In genomic region chr3:191378142-191378541, GRCh38 we compare ENCODE assay signal across 20 cellular contexts. TPM values are rescaled to one million over a fixed set of nuclear protein-coding genes. Genes with fewer than 3 reads are reported as not detected.
A peak's percentile ranks its signal among the peaks of the same experiment; 100 is the strongest.
DNase-seq lines count a peak whose midpoint lies in the region; ATAC-seq and TF ChIP-seq lines count a peak whose summit lies in the region.
"Had no signal": no experiment of that assay in that cellular context is flagged by ENCODE, and none has a peak within 500 bp of the region (broad histone marks: within the 10 kb centered on the region; RNA-seq: fewer than 3 reads in every experiment).

No MANE protein-coding gene starts in this region.

- H2AFZ ChIP-seq in PC-3 (ENCODE audit: low read length): no peak overlapping the region

- H3K27ac ChIP-seq in PC-3 (ENCODE audit: low read length) (peak overlapping the region; percentile 2; the same call in 1 of the 2 replicates), gastroesophageal sphincter (peak overlapping the region in 3 of 4 donors; percentile 8 to 64 (median 51)), upper lobe of right lung (peak overlapping the region; percentile 15)
- H3K27ac ChIP-seq: BLaER1 treated with 17β-estradiol and CSF1 and Interleukin-3, amounts not matched to agents 10 nM and 100 nM had no signal

- H3K36me3 Mint-ChIP-seq in stimulated activated effector memory CD8-positive, alpha-beta T cell treated with anti-CD3 and anti-CD28 coated beads, Interleukin-12 subunit alpha, Interleukin-12 subunit beta, amount 100 ng/mL, for 72 hours: peaks cover 15% of the 10 kb centered on the region
- H3K36me3 Mint-ChIP-seq: activated naive CD4-positive, alpha-beta T cell treated with anti-CD3 and anti-CD28 coated beads, Interleukin-2, amount 10 ng/mL, durations not matched to agents 7 days and 5 days had no signal

- TF ChIP-seq POLR2A in gastroesophageal sphincter (IDR thresholded peaks at IDR 0.05): no peak

- ATAC-seq in Right ventricle myocardium superior (ENCODE audit: poor library complexity) (peak; percentile 16), Right ventricle myocardium inferior (no peak), PC-3 (peak; percentile 16), gastroesophageal sphincter (no peak), upper lobe of right lung (no peak), GM21515 (IDR thresholded peaks at IDR 0.05; ENCODE audit: unreplicated experiment) (no peak)
- ATAC-seq in stimulated activated effector memory CD8-positive, alpha-beta T cell treated with anti-CD3 and anti-CD28 coated beads, Interleukin-12 subunit alpha, Interleukin-12 subunit beta, amount 100 ng/mL, for 72 hours: no peak

- H3K4me1 ChIP-seq in PC-3 (ENCODE audit: insufficient read depth, low read length) (peaks cover 39% of the 10 kb centered on the region), gastroesophageal sphincter (peaks cover 16 to 57% (median 21%) of the 10 kb centered on the region in 3 donors), upper lobe of right lung (peaks cover 29% of the 10 kb centered on the region)

- POLR2A ChIA-PET in PC-3 (lab: Charles Lee; ENCODE audit: unreplicated experiment): no interaction called here

- H3K9me2 ChIP-seq in PC-3 (replicated peaks; ENCODE audit: low read length): no peaks in the 10 kb centered on the region

- H3K4me2 ChIP-seq in PC-3 (ENCODE audit: low read length): peak overlapping the region; percentile 55; the same call in 1 of the 2 replicates
- H3K4me2 ChIP-seq: BLaER1 treated with 17β-estradiol and CSF1 and Interleukin-3, amounts not matched to agents 10 nM and 100 nM had no signal

- H3K27me3 ChIP-seq in PC-3 (ENCODE audit: low read length) (no peaks in the 10 kb centered on the region), gastroesophageal sphincter (no peaks in the 10 kb centered on the region), upper lobe of right lung (no peaks in the 10 kb centered on the region)
- H3K27me3 ChIP-seq: BLaER1 treated with 17β-estradiol and CSF1 and Interleukin-3, amounts not matched to agents 10 nM and 100 nM; sigmoid colon; tibial artery had no signal

- no peaks in the 10 kb centered on the region for H3K9me3 ChIP-seq in PC-3 (ENCODE audit: low read length)
- H3K9me3 ChIP-seq in gastroesophageal sphincter: no peaks in the 10 kb centered on the region
- no peaks in the 10 kb centered on the region for H3K9me3 ChIP-seq in upper lobe of right lung
- H3K9me3 ChIP-seq: BLaER1 treated with 17β-estradiol and CSF1 and Interleukin-3, amounts not matched to agents 10 nM and 100 nM; sigmoid colon; tibial artery had no signal

- no TSS peak for BruUV-seq in PC-3 (replicated peaks; lab: Mats Ljungman, UMichigan)

- peaks cover 4% of the 10 kb centered on the region for H3K9me3 Mint-ChIP-seq in stimulated activated effector memory CD8-positive, alpha-beta T cell treated with anti-CD3 and anti-CD28 coated beads, Interleukin-12 subunit alpha, Interleukin-12 subunit beta, amount 100 ng/mL, for 72 hours
- H3K9me3 Mint-ChIP-seq: activated naive CD4-positive, alpha-beta T cell treated with anti-CD3 and anti-CD28 coated beads, Interleukin-2, amount 10 ng/mL, durations not matched to agents 7 days and 5 days had no signal

- H4K20me1 ChIP-seq in PC-3 (ENCODE audit: low read length): no peaks in the 10 kb centered on the region
- H4K20me1 ChIP-seq: BLaER1 treated with 17β-estradiol and CSF1 and Interleukin-3, amounts not matched to agents 10 nM and 100 nM had no signal

- TF ChIP-seq CTCF in PC-3 (conservative IDR thresholded peaks at IDR 0.05; ENCODE audit: low read depth, low read length) (no peak), gastroesophageal sphincter (IDR thresholded peaks at IDR 0.05) (no peak), upper lobe of right lung (IDR thresholded peaks at IDR 0.05) (no peak)

- H3K4me1 Mint-ChIP-seq in stimulated activated effector memory CD8-positive, alpha-beta T cell treated with anti-CD3 and anti-CD28 coated beads, Interleukin-12 subunit alpha, Interleukin-12 subunit beta, amount 100 ng/mL, for 72 hours: no peaks in the 10 kb centered on the region

- H3K27ac Mint-ChIP-seq in stimulated activated effector memory CD8-positive, alpha-beta T cell treated with anti-CD3 and anti-CD28 coated beads, Interleukin-12 subunit alpha, Interleukin-12 subunit beta, amount 100 ng/mL, for 72 hours: no peak overlapping the region
- H3K27ac Mint-ChIP-seq: activated naive CD4-positive, alpha-beta T cell treated with anti-CD3 and anti-CD28 coated beads, Interleukin-2, amount 10 ng/mL, durations not matched to agents 7 days and 5 days had no signal

- no peak overlapping the region for H3K9ac ChIP-seq in PC-3 (ENCODE audit: low read length)
- H3K9ac ChIP-seq: BLaER1 treated with 17β-estradiol and CSF1 and Interleukin-3, amounts not matched to agents 10 nM and 100 nM had no signal

- H3K4me3 Mint-ChIP-seq in stimulated activated effector memory CD8-positive, alpha-beta T cell treated with anti-CD3 and anti-CD28 coated beads, Interleukin-12 subunit alpha, Interleukin-12 subunit beta, amount 100 ng/mL, for 72 hours: no peak overlapping the region
- H3K4me3 Mint-ChIP-seq: activated naive CD4-positive, alpha-beta T cell treated with anti-CD3 and anti-CD28 coated beads, Interleukin-2, amount 10 ng/mL, durations not matched to agents 7 days and 5 days had no signal

- CTCF ChIA-PET in PC-3 (lab: Charles Lee): no interaction called here

- no peak for DNase-seq in Right ventricle myocardium superior
- DNase-seq in Right ventricle myocardium inferior (ENCODE audit: missing footprints): no peak
- peak; percentile 17 for DNase-seq in PC-3
- DNase-seq in upper lobe of right lung: no peak
- DNase-seq in amniotic stem cell (lab: John Stamatoyannopoulos, UW): no peak
- no peak for DNase-seq in stimulated activated effector memory CD8-positive, alpha-beta T cell treated with anti-CD3 and anti-CD28 coated beads, Interleukin-12 subunit alpha, Interleukin-12 subunit beta, amount 100 ng/mL, for 72 hours (ENCODE audit: low spot score in 2 of 2)
- DNase-seq: 8988T; activated naive CD4-positive, alpha-beta T cell treated with anti-CD3 and anti-CD28 coated beads, Interleukin-2, amount 10 ng/mL, durations not matched to agents 7 days and 5 days; dermis blood vessel endothelial cell; erythroblast; islet precursor cell; NCI-H1436 treated with DMSO at 0.1 percent for 48 hours; SHP77 treated with DMSO at 0.1 percent for 48 hours; sigmoid colon; stimulated activated CD4-positive, alpha-beta T cell treated with anti-CD3 and anti-CD28 coated beads, Interleukin-4, amount 100 ng/mL, for 24 hours; stimulated activated CD8-positive, alpha-beta memory T cell treated with anti-CD3 and anti-CD28 coated beads, Interleukin-4, amount 100 ng/mL, for 48 hours; tibial artery had no signal

- H3F3A ChIP-seq in PC-3 (ENCODE audit: low read length, unreplicated experiment): peaks cover 7% of the 10 kb centered on the region

- intact Hi-C loops in Right ventricle myocardium superior (cut with DNase I): no loop called here
- intact Hi-C loops in Right ventricle myocardium inferior (cut with DNase I): no loop called here
- intact Hi-C loops in PC-3 (cut with micrococcal nuclease): loop anchor here (10.0 kb wide), 1 partner anchor 313 kb away; no protein-coding TSS in a partner anchor
- intact Hi-C loops in upper lobe of right lung (cut with DNase I): no loop called here

- TF ChIP-seq EP300 in gastroesophageal sphincter (IDR thresholded peaks at IDR 0.05): no peak

- H3K79me2 ChIP-seq in PC-3 (ENCODE audit: low read length): no peaks in the 10 kb centered on the region

- peaks cover 26% of the 10 kb centered on the region; the same call in 1 of the 2 replicates for H3K36me3 ChIP-seq in PC-3 (ENCODE audit: low read depth, low read length)
- peaks cover 0 to 48% of the 10 kb centered on the region in 2 donors for H3K36me3 ChIP-seq in gastroesophageal sphincter
- peaks cover 46% of the 10 kb centered on the region for H3K36me3 ChIP-seq in upper lobe of right lung

- H3K4me3 ChIP-seq in PC-3 (ENCODE audit: low read length): no peak overlapping the region
- no peak overlapping the region for H3K4me3 ChIP-seq in gastroesophageal sphincter
- H3K4me3 ChIP-seq in upper lobe of right lung: no peak overlapping the region
- H3K4me3 ChIP-seq: BLaER1 treated with 17β-estradiol and CSF1 and Interleukin-3, amounts not matched to agents 10 nM and 100 nM; sigmoid colon; tibial artery had no signal

RNA-seq across cellular contexts. Expression of gene UTS2B, which starts 47.8 kb away (rescaled TPM):
- 0.19 TPM for total RNA-seq in Right ventricle myocardium superior
- total RNA-seq in Right ventricle myocardium inferior: 0.65 TPM
- 1.2 TPM in 1 of 2 replicates, not detected in the other for total RNA-seq in PC-3 (2014; rRNA removed)
- total RNA-seq in gastroesophageal sphincter: under 1 TPM in 1 of 4 donors, not detected in 3; 0.20 TPM
- 0.75 TPM for total RNA-seq in upper lobe of right lung

RNA-seq across cellular contexts. Expression of gene CCDC50, which starts 48.9 kb away (rescaled TPM):
- total RNA-seq in Right ventricle myocardium superior: 50.8 TPM
- 57.8 TPM for total RNA-seq in Right ventricle myocardium inferior
- 68.4 and 80.9 TPM in 2 replicates for total RNA-seq in PC-3 (2014; rRNA removed)
- 100 to 1,000 TPM; 133 to 248 (median 194) TPM for total RNA-seq in gastroesophageal sphincter
- total RNA-seq in upper lobe of right lung: 73.2 TPM

Comparison
In these comparisons a context has a peak if more than half of its experiments do, and no peak if none do; other contexts are left out.
1. ATAC-seq: peak in Right ventricle myocardium superior (single experiment) and PC-3 (single experiment); none in Right ventricle myocardium inferior (single experiment), gastroesophageal sphincter (single experiment), upper lobe of right lung (single experiment), GM21515 (single experiment) and stimulated activated effector memory CD8-positive, alpha-beta T cell treated with anti-CD3 and anti-CD28 coated beads, Interleukin-12 subunit alpha, Interleukin-12 subunit beta, amount 100 ng/mL, for 72 hours (single experiment).
2. Peak in every context shown above with its lines, with median percentiles within 50 percentile points of each other: H3K27ac ChIP-seq.